17 cellular contexts compared by ENCODE assay signal in genomic region chr9:136527131-136527530, GRCh38. TPM values are rescaled to one million over a fixed set of nuclear protein-coding genes. Genes with fewer than 3 reads are reported as not detected.
DNase-seq lines count a peak whose midpoint lies in the region; ATAC-seq and TF ChIP-seq lines count a peak whose summit lies in the region.
"Had no signal": no experiment of that assay in that cellular context is flagged by ENCODE, and none has a peak within 500 bp of the region (broad histone marks: within the 10 kb centered on the region; RNA-seq: fewer than 3 reads in every experiment).

No MANE protein-coding gene starts in this region.

- H3K9ac ChIP-seq in BLaER1 (peak overlapping the region; percentile 66; the same call in 1 of the 2 replicates), rectal smooth muscle tissue (ENCODE audit: low read length) (no peak overlapping the region), GM23248 (no peak overlapping the region)

- H3K4me3 ChIP-seq in BLaER1 (peak overlapping the region; percentile 54; the same call in 1 of the 2 replicates), esophagus squamous epithelium (no peak overlapping the region), rectal smooth muscle tissue (ENCODE audit: low read length) (no peak overlapping the region), GM23248 (no peak overlapping the region)
- H3K4me3 ChIP-seq: SJSA1 had no signal

- no peaks in the 10 kb centered on the region for H3K9me2 ChIP-seq in GM23248 (ENCODE audit: insufficient read depth)

- H3K27ac Mint-ChIP-seq in activated CD8-positive, alpha-beta T cell treated with anti-CD3 and anti-CD28 coated beads, Interleukin-2, amount 10 ng/mL, durations not matched to agents 7 days and 5 days = no peak overlapping the region
- H3K27ac Mint-ChIP-seq in CD14-positive monocyte = no peak overlapping the region
- H3K27ac Mint-ChIP-seq: activated CD4-positive, alpha-beta T cell treated with anti-CD3 and anti-CD28 coated beads for 36 hours; type B pancreatic cell had no signal

- intact Hi-C loops in esophagus squamous epithelium (cut with DNase I) (no loop called here), CD14-positive monocyte (cut with micrococcal nuclease) (no loop called here)

- H3K4me2 ChIP-seq in BLaER1 (peak overlapping the region; percentile 96), GM23248 (ENCODE audit: unreplicated experiment) (no peak overlapping the region)

- H3F3A ChIP-seq in GM23248 (ENCODE audit: insufficient read depth) = no peaks in the 10 kb centered on the region

- POLR2A ChIA-PET in activated CD8-positive, alpha-beta T cell treated with anti-CD3 and anti-CD28 coated beads, Interleukin-2, amount 10 ng/mL, durations not matched to agents 7 days and 5 days (lab: Charles Lee) = interaction anchor here (1.8 kb wide), 1 partner anchor 11 kb away, joined by 7 read pairs; no protein-coding TSS in a partner anchor

- H3K9me3 Mint-ChIP-seq in activated CD8-positive, alpha-beta T cell treated with anti-CD3 and anti-CD28 coated beads, Interleukin-2, amount 10 ng/mL, durations not matched to agents 7 days and 5 days (ENCODE audit: insufficient read depth) = no peaks in the 10 kb centered on the region
- H3K9me3 Mint-ChIP-seq in CD14-positive monocyte = peaks cover 0 to 2% (median 0%) of the 10 kb centered on the region in 7 donors
- H3K9me3 Mint-ChIP-seq: activated T-cell treated with anti-CD3 and anti-CD28 coated beads, Interleukin-2, amount 50 U/mL, for 4 hours; type B pancreatic cell had no signal

- DNase-seq in HT-29 (ENCODE audit: low spot score) (peak; percentile 30), esophagus squamous epithelium (lab: John Stamatoyannopoulos, UW) (no peak), CD14-positive monocyte (ENCODE audit: low spot score) (no peak), GM23248 (no peak)
- DNase-seq in activated CD8-positive, alpha-beta T cell treated with anti-CD3 and anti-CD28 coated beads, Interleukin-2, amount 10 ng/mL, durations not matched to agents 7 days and 5 days = no peak
- DNase-seq: activated CD4-positive, alpha-beta T cell treated with anti-CD3 and anti-CD28 coated beads for 36 hours; activated T-cell treated with anti-CD3 and anti-CD28 coated beads, Interleukin-2, amount 50 U/mL, for 4 hours; AML-193; cerebellar nuclear complex; DND-41; kidney; stimulated activated CD4-positive, alpha-beta T cell treated with anti-CD3 and anti-CD28 coated beads, Interleukin-1b, Interleukin-23, amount 100 ng/mL, for 48 hours; T-helper 9 cell had no signal

- no peaks in the 10 kb centered on the region for H3K79me2 ChIP-seq in GM23248 (ENCODE audit: insufficient read depth)

- 81 to 96% methylated on average over 5 to 8 of the region's 20 CpGs for WGBS in esophagus squamous epithelium, 2 donors
- WGBS in GM23248 (ENCODE audit: low coverage in 1 of 2, low lambda C conversion rate in 2 of 2, missing lambda C conversion rate in 2 of 2), 2 experiments = 98% methylated on average over 20 of the region's 20 CpGs

- H3K4me1 ChIP-seq in BLaER1 (peaks cover 100% of the 10 kb centered on the region), esophagus squamous epithelium (peaks cover 41 to 91% (median 66%) of the 10 kb centered on the region in 3 donors), rectal smooth muscle tissue (ENCODE audit: control insufficient read depth, insufficient read depth, low read length) (peaks cover 24% of the 10 kb centered on the region), GM23248 (ENCODE audit: insufficient read depth) (no peaks in the 10 kb centered on the region)
- H3K4me1 ChIP-seq: SJSA1 had no signal

- peaks cover 11% of the 10 kb centered on the region for H3K36me3 Mint-ChIP-seq in activated CD8-positive, alpha-beta T cell treated with anti-CD3 and anti-CD28 coated beads, Interleukin-2, amount 10 ng/mL, durations not matched to agents 7 days and 5 days (ENCODE audit: low read depth)
- H3K36me3 Mint-ChIP-seq in CD14-positive monocyte = peaks cover 30 to 50% of the 10 kb centered on the region in 2 donors
- H3K36me3 Mint-ChIP-seq: type B pancreatic cell had no signal

- H2AFZ ChIP-seq in GM23248 = no peak overlapping the region

- H4K20me1 ChIP-seq in BLaER1 (peaks cover 98% of the 10 kb centered on the region), GM23248 (ENCODE audit: insufficient read depth) (no peaks in the 10 kb centered on the region)

- no peaks in the 10 kb centered on the region for H3K27me3 ChIP-seq in BLaER1
- no peaks in the 10 kb centered on the region for H3K27me3 ChIP-seq in esophagus squamous epithelium
- no peaks in the 10 kb centered on the region for H3K27me3 ChIP-seq in rectal smooth muscle tissue (ENCODE audit: control insufficient read depth, insufficient read depth, low read length)
- H3K27me3 ChIP-seq in GM23248 (replicated peaks; ENCODE audit: insufficient read depth) = no peaks in the 10 kb centered on the region
- H3K27me3 ChIP-seq: SJSA1 had no signal

- no peak for TF ChIP-seq POLR2A in esophagus squamous epithelium (IDR thresholded peaks at IDR 0.05)

- no peaks in the 10 kb centered on the region for H3K9me3 ChIP-seq in BLaER1
- H3K9me3 ChIP-seq in esophagus squamous epithelium = no peaks in the 10 kb centered on the region
- no peaks in the 10 kb centered on the region for H3K9me3 ChIP-seq in GM23248 (ENCODE audit: low read depth)
- H3K9me3 ChIP-seq: SJSA1 had no signal

- no peaks in the 10 kb centered on the region for H3K27me3 Mint-ChIP-seq in activated CD8-positive, alpha-beta T cell treated with anti-CD3 and anti-CD28 coated beads, Interleukin-2, amount 10 ng/mL, durations not matched to agents 7 days and 5 days (ENCODE audit: low read depth)
- peaks cover 16 to 31% (median 21%) of the 10 kb centered on the region in 3 donors for H3K27me3 Mint-ChIP-seq in CD14-positive monocyte (ENCODE audit: low read depth in 3 of 3)
- H3K27me3 Mint-ChIP-seq: activated CD4-positive, alpha-beta T cell treated with anti-CD3 and anti-CD28 coated beads for 36 hours; type B pancreatic cell had no signal

- in situ Hi-C loops in GM23248 (cut with MboI) = no loop called here

- CTCF ChIA-PET in activated CD8-positive, alpha-beta T cell treated with anti-CD3 and anti-CD28 coated beads, Interleukin-2, amount 10 ng/mL, durations not matched to agents 7 days and 5 days (lab: Charles Lee) = no interaction called here

- H3K27ac ChIP-seq in BLaER1 (peak overlapping the region; percentile 72), esophagus squamous epithelium (peak overlapping the region in 3 of 4 donors; percentile 44 to 69 (median 63)), rectal smooth muscle tissue (ENCODE audit: low read depth, low read length) (peak overlapping the region; percentile 64), GM23248 (no peak overlapping the region)
- H3K27ac ChIP-seq: SJSA1 had no signal

- H3K36me3 ChIP-seq in BLaER1 = peaks cover 19% of the 10 kb centered on the region
- peaks cover 0 to 28% (median 14%) of the 10 kb centered on the region in 3 donors for H3K36me3 ChIP-seq in esophagus squamous epithelium
- peaks cover 5% of the 10 kb centered on the region for H3K36me3 ChIP-seq in rectal smooth muscle tissue (ENCODE audit: control insufficient read depth, insufficient read depth, low read length)
- H3K36me3 ChIP-seq in GM23248 (ENCODE audit: low read depth) = no peaks in the 10 kb centered on the region
- H3K36me3 ChIP-seq: SJSA1 had no signal

- no peak for ATAC-seq in activated CD8-positive, alpha-beta T cell treated with anti-CD3 and anti-CD28 coated beads, Interleukin-2, amount 10 ng/mL, durations not matched to agents 7 days and 5 days
- ATAC-seq: activated CD4-positive, alpha-beta T cell treated with anti-CD3 and anti-CD28 coated beads for 36 hours; activated T-cell treated with anti-CD3 and anti-CD28 coated beads, Interleukin-2, amount 50 U/mL, for 4 hours had no signal

- TF ChIP-seq CTCF in esophagus squamous epithelium (IDR thresholded peaks at IDR 0.05) = no peak
- no peak for TF ChIP-seq CTCF in CD14-positive monocyte (IDR thresholded peaks at IDR 0.05)

- H3K4me1 Mint-ChIP-seq in activated CD8-positive, alpha-beta T cell treated with anti-CD3 and anti-CD28 coated beads, Interleukin-2, amount 10 ng/mL, durations not matched to agents 7 days and 5 days (ENCODE audit: low read depth) = peaks cover 34% of the 10 kb centered on the region
- H3K4me1 Mint-ChIP-seq in CD14-positive monocyte = peaks cover 44% of the 10 kb centered on the region

- no peak overlapping the region for H3K4me3 Mint-ChIP-seq in activated CD8-positive, alpha-beta T cell treated with anti-CD3 and anti-CD28 coated beads, Interleukin-2, amount 10 ng/mL, durations not matched to agents 7 days and 5 days
- H3K4me3 Mint-ChIP-seq in CD14-positive monocyte = no peak overlapping the region
- H3K4me3 Mint-ChIP-seq: activated CD4-positive, alpha-beta T cell treated with anti-CD3 and anti-CD28 coated beads for 36 hours; activated T-cell treated with anti-CD3 and anti-CD28 coated beads, Interleukin-2, amount 50 U/mL, for 4 hours; type B pancreatic cell had no signal

RNA-seq across cellular contexts. Expression of gene NOTCH1, which starts 18.7 kb away (rescaled TPM):
- total RNA-seq in HT-29 (2014; rRNA removed; shearing (Covaris generic)) = 39.8 and 57.7 TPM in 2 replicates
- total RNA-seq in esophagus squamous epithelium = 10 to 100 TPM; 32.0 to 40.8 (median 36.2) TPM
- total RNA-seq in activated CD8-positive, alpha-beta T cell treated with anti-CD3 and anti-CD28 coated beads, Interleukin-2, amount 10 ng/mL, durations not matched to agents 7 days and 5 days = 10 to 100 TPM; 86.6 to 94.1 TPM
- polyA plus RNA-seq in CD14-positive monocyte (1 to 10 TPM; 1.4 to 2.2 TPM), GM23248 (2016; fragmentation: Nextera tagmentation; extraction: Ambion mirVana) (1.5 TPM in 2 replicates)
- total RNA-seq in GM23248 (2014; rRNA removed; shearing (Covaris generic)) = 5.2 and 5.7 TPM in 2 replicates

RNA-seq across cellular contexts. Expression of gene SEC16A, which starts 44.3 kb away (rescaled TPM):
- total RNA-seq in HT-29 (2014; rRNA removed; shearing (Covaris generic)) = 37.9 and 43.5 TPM in 2 replicates
- total RNA-seq in esophagus squamous epithelium = 10 to 100 TPM; 31.2 to 49.1 (median 38.6) TPM
- 10 to 100 TPM; 86.8 to 89.2 TPM for total RNA-seq in activated CD8-positive, alpha-beta T cell treated with anti-CD3 and anti-CD28 coated beads, Interleukin-2, amount 10 ng/mL, durations not matched to agents 7 days and 5 days
- 10 to 100 TPM; 11.1 to 19.1 TPM for polyA plus RNA-seq in CD14-positive monocyte
- total RNA-seq in GM23248 (2014; rRNA removed; shearing (Covaris generic)) = 32.0 and 34.5 TPM in 2 replicates
- 40.4 and 43.4 TPM in 2 replicates for polyA plus RNA-seq in GM23248 (2016; fragmentation: Nextera tagmentation; extraction: Ambion mirVana)
